10 cellular contexts compared by ENCODE assay signal in the genomic region with DNA sequence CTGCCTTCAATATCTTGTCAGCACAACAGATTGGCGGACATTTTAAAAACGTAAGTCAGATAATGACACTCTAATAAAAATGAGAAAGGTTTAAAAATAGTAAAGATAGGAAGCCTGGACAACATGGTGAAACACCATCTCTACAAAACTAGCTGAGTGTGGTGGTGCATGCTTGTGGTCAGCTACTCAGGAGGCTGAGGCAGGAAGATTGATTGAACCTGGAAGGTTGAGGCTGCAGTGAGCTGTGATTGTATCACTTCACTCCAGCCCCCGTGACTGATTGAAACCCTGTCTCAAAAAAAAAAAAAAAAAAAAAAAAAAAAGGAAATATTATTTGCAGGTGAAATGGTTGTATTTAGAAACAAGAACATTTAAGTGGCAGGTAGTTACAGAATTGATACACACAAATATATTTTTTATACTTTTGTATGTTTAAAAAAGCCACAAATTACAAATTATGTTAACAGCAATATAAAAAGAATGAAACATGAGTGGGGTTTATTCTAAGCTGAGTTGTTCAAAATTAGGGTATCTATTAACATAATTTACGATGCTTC.
DNase-seq lines count a peak whose midpoint lies in the region; ATAC-seq and TF ChIP-seq lines count a peak whose summit lies in the region.
"Had no signal": no experiment of that assay in that cellular context is flagged by ENCODE, and none has a peak within 500 bp of the region (broad histone marks: within the 10 kb centered on the region; RNA-seq: fewer than 3 reads in every experiment).

No MANE protein-coding gene starts in this region.

- ATAC-seq in psoas muscle (peak; percentile 41 to 65 (median 44)), body of pancreas (no peak)
- no peak for ATAC-seq in activated CD4-positive, CD25-positive, alpha-beta regulatory T cell treated with anti-CD3 and anti-CD28 coated beads, Interleukin-2, amount 50 U/mL, for 24 hours
- ATAC-seq: stimulated activated memory B cell treated with anti-CD40 and anti-IgM and Interleukin-4, amounts not matched to agents 10 μg/mL and 1 μg/mL and 100 μg/mL, for 72 hours had no signal

- 66 to 83% (median 69%) methylated on average over 4 of the region's 4 CpGs for WGBS in psoas muscle, 3 donors
- WGBS in ovary, 3 donors, result 89 to 94% (median 91%) methylated on average over 4 of the region's 4 CpGs
- 72 to 81% methylated on average over 4 of the region's 4 CpGs for WGBS in body of pancreas, 2 donors

- no peak overlapping the region for H3K4me3 ChIP-seq in choroid plexus epithelial cell (ENCODE audit: low read depth, low read length)
- H3K4me3 ChIP-seq in psoas muscle, result no peak overlapping the region
- no peak overlapping the region for H3K4me3 ChIP-seq in ovary
- H3K4me3 ChIP-seq in body of pancreas, result no peak overlapping the region

- H3K9me3 ChIP-seq in psoas muscle (no peaks in the 10 kb centered on the region), ovary (no peaks in the 10 kb centered on the region), body of pancreas (no peaks in the 10 kb centered on the region)

- TF ChIP-seq CTCF in choroid plexus epithelial cell (conservative IDR thresholded peaks at IDR 0.05; ENCODE audit: low read depth, low read length) (no peak), psoas muscle (IDR thresholded peaks at IDR 0.05) (no peak), ovary (IDR thresholded peaks at IDR 0.05) (no peak), body of pancreas (IDR thresholded peaks at IDR 0.05) (no peak)

- intact Hi-C loops in psoas muscle (cut with DNase I), result no loop called here
- intact Hi-C loops in ovary (cut with DNase I), result no loop called here
- intact Hi-C loops in body of pancreas (cut with DNase I), result no loop called here

- no peak for TF ChIP-seq EP300 in ovary (IDR thresholded peaks at IDR 0.05)

- peaks cover 30% of the 10 kb centered on the region for H3K4me1 ChIP-seq in psoas muscle
- H3K4me1 ChIP-seq in ovary (ENCODE audit: insufficient read depth), result no peaks in the 10 kb centered on the region
- peaks cover 12% of the 10 kb centered on the region for H3K4me1 ChIP-seq in body of pancreas

- H3K27me3 ChIP-seq in psoas muscle (ENCODE audit: insufficient read depth in 3 of 3, low read length in 2 of 3) (no peaks in the 10 kb centered on the region), ovary (no peaks in the 10 kb centered on the region), body of pancreas (no peaks in the 10 kb centered on the region)

- DNase-seq in HCEC 1CT (peak; percentile 79), NCI-H69 (lab: John Stamatoyannopoulos, UW) (peak; percentile 82), choroid plexus epithelial cell (ENCODE audit: low read depth) (peak; percentile 71), psoas muscle (no peak), ovary (no peak), body of pancreas (no peak)
- DNase-seq: central memory CD4-positive, alpha-beta T cell; KG1 had no signal

- no peaks in the 10 kb centered on the region for H3K36me3 ChIP-seq in psoas muscle (ENCODE audit: insufficient read depth in 1 of 2, low read depth in 1 of 2)
- H3K36me3 ChIP-seq in ovary, result no peaks in the 10 kb centered on the region
- H3K36me3 ChIP-seq in body of pancreas (replicated peaks in 1 of 2; ENCODE audit: insufficient read depth in 1 of 2, low read depth in 2 of 2), result no peaks in the 10 kb centered on the region

- TF ChIP-seq POLR2A in ovary (IDR thresholded peaks at IDR 0.05) (no peak), body of pancreas (IDR thresholded peaks at IDR 0.05) (no peak)

- H3K27ac ChIP-seq in psoas muscle (no peak overlapping the region), ovary (no peak overlapping the region), body of pancreas (no peak overlapping the region)

Comparison
In these comparisons a context has a peak if more than half of its experiments do, and no peak if none do; other contexts are left out.
1. DNase-seq: peak in HCEC 1CT (single experiment), NCI-H69 (single experiment) and choroid plexus epithelial cell (single experiment); none in psoas muscle (0 of 2), ovary (0 of 5) and body of pancreas (0 of 4).
2. ATAC-seq: peak in psoas muscle (4 of 4); none in activated CD4-positive, CD25-positive, alpha-beta regulatory T cell treated with anti-CD3 and anti-CD28 coated beads, Interleukin-2, amount 50 U/mL, for 24 hours (0 of 2) and body of pancreas (single experiment).